In genomic region chr1:59298710-59299346, GRCh38 we compare ENCODE assay signal across 11 cellular contexts. TPM values are rescaled to one million over a fixed set of nuclear protein-coding genes. Genes with fewer than 3 reads are reported as not detected.
DNase-seq lines count a peak whose midpoint lies in the region; ATAC-seq and TF ChIP-seq lines count a peak whose summit lies in the region.
"Had no signal": no experiment of that assay in that cellular context is flagged by ENCODE, and none has a peak within 500 bp of the region (broad histone marks: within the 10 kb centered on the region; RNA-seq: fewer than 3 reads in every experiment).

No MANE protein-coding gene starts in this region.

- H3K9ac ChIP-seq in mesenchymal stem cell (ENCODE audit: low read length): peak overlapping the region; percentile 96

- intact Hi-C loops in activated CD4-positive, alpha-beta T cell treated with anti-CD3 and anti-CD28 coated beads, Interleukin-2, amount 10 ng/mL, durations not matched to agents 24 days and 14 days (cut with micrococcal nuclease): loop anchor here (5.0 to 10.0 kb wide), 5 partner anchors 136 to 544 kb away; no protein-coding TSS in a partner anchor
- intact Hi-C loops in tibial artery (cut with DNase I; ENCODE audit: low total_unique reads): loop anchor here (5.0 kb wide), 2 partner anchors 327 to 517 kb away; partner anchors contain the start of gene JUN

- peak overlapping the region in 1 of 2 experiments; percentile 2 for H3K18ac ChIP-seq in mesenchymal stem cell (ENCODE audit: low read depth in 1 of 2, low read length in 2 of 2)

- 94% methylated on average over 5 of the region's 6 CpGs for WGBS in mesenchymal stem cell

- H4K91ac ChIP-seq in mesenchymal stem cell (ENCODE audit: low read length): peak overlapping the region; percentile 25

- H3K4me2 ChIP-seq in mesenchymal stem cell (ENCODE audit: low read length, poor library complexity, severe bottlenecking): no peak overlapping the region

- no peak overlapping the region for H4K8ac ChIP-seq in mesenchymal stem cell (ENCODE audit: low read length)

- H3K27me3 ChIP-seq in mesenchymal stem cell (ENCODE audit: control insufficient read depth in 1 of 2, insufficient read depth in 1 of 2, low read length in 2 of 2) (no peaks in the 10 kb centered on the region), tibial artery (no peaks in the 10 kb centered on the region)

- H2BK120ac ChIP-seq in mesenchymal stem cell (ENCODE audit: low read depth, low read length): no peak overlapping the region

- H2AFZ ChIP-seq in mesenchymal stem cell (ENCODE audit: low read depth, low read length): no peak overlapping the region

- H3K27ac ChIP-seq in mesenchymal stem cell (ENCODE audit: low read length, poor library complexity, severe bottlenecking): no peak overlapping the region
- peak overlapping the region; percentile 94 to 95 for H3K27ac ChIP-seq in tibial artery

- H3K23ac ChIP-seq in mesenchymal stem cell (ENCODE audit: low read length in 2 of 2): no peak overlapping the region

- H3K4me1 ChIP-seq in mesenchymal stem cell (ENCODE audit: control insufficient read depth, insufficient read depth, low read depth, low read length): peaks cover 3% of the 10 kb centered on the region
- peaks cover 0 to 26% (median 19%) of the 10 kb centered on the region in 4 donors for H3K4me1 ChIP-seq in tibial artery

- H2AK5ac ChIP-seq in mesenchymal stem cell (ENCODE audit: low read length, severe bottlenecking): peak overlapping the region; percentile 79

- no peak for ATAC-seq in activated naive CD8-positive, alpha-beta T cell treated with anti-CD3 and anti-CD28 coated beads, Interleukin-2, amount 50 U/mL, for 24 hours
- no peak for ATAC-seq in GM21786 (IDR thresholded peaks at IDR 0.05; ENCODE audit: unreplicated experiment)

- H3K14ac ChIP-seq in mesenchymal stem cell (ENCODE audit: low read length in 2 of 2): no peak overlapping the region

- H3K9me3 ChIP-seq in mesenchymal stem cell (ENCODE audit: control insufficient read depth, low read length) (peaks cover 4% of the 10 kb centered on the region), tibial artery (no peaks in the 10 kb centered on the region)

- no peak for TF ChIP-seq CTCF in tibial artery (IDR thresholded peaks at IDR 0.05)

- H3K9me3 Mint-ChIP-seq in activated CD4-positive, alpha-beta T cell treated with anti-CD3 and anti-CD28 coated beads, Interleukin-2, amount 10 ng/mL, durations not matched to agents 24 days and 14 days: peaks cover 12% of the 10 kb centered on the region
- peaks cover 10% of the 10 kb centered on the region for H3K9me3 Mint-ChIP-seq in activated naive CD8-positive, alpha-beta T cell treated with anti-CD3 and anti-CD28 coated beads, Interleukin-2, amount 50 U/mL, for 24 hours

- H3K4ac ChIP-seq in mesenchymal stem cell (ENCODE audit: low read depth in 1 of 2, low read length in 2 of 2): peak overlapping the region; percentile 25 to 69

- peaks cover 21% of the 10 kb centered on the region for H3K4me1 Mint-ChIP-seq in activated CD4-positive, alpha-beta T cell treated with anti-CD3 and anti-CD28 coated beads, Interleukin-2, amount 10 ng/mL, durations not matched to agents 24 days and 14 days
- H3K4me1 Mint-ChIP-seq in activated naive CD8-positive, alpha-beta T cell treated with anti-CD3 and anti-CD28 coated beads, Interleukin-2, amount 50 U/mL, for 24 hours: peaks cover 27% of the 10 kb centered on the region

- peaks cover 8% of the 10 kb centered on the region for H3K79me1 ChIP-seq in mesenchymal stem cell (replicated peaks; ENCODE audit: low read length, poor library complexity, severe bottlenecking)

- H3K36me3 ChIP-seq in mesenchymal stem cell (ENCODE audit: control insufficient read depth in 1 of 2, insufficient read depth in 2 of 2, low read depth in 1 of 2, low read length in 2 of 2) (peaks cover 0 to 10% of the 10 kb centered on the region in 2 experiments), tibial artery (no peaks in the 10 kb centered on the region)

- peaks cover 15% of the 10 kb centered on the region for H3K36me3 Mint-ChIP-seq in activated CD4-positive, alpha-beta T cell treated with anti-CD3 and anti-CD28 coated beads, Interleukin-2, amount 10 ng/mL, durations not matched to agents 24 days and 14 days (ENCODE audit: low read depth)
- H3K36me3 Mint-ChIP-seq in activated naive CD8-positive, alpha-beta T cell treated with anti-CD3 and anti-CD28 coated beads, Interleukin-2, amount 50 U/mL, for 24 hours (ENCODE audit: low read depth): peaks cover 13% of the 10 kb centered on the region

- no peaks in the 10 kb centered on the region for H3K27me3 Mint-ChIP-seq in activated CD4-positive, alpha-beta T cell treated with anti-CD3 and anti-CD28 coated beads, Interleukin-2, amount 10 ng/mL, durations not matched to agents 24 days and 14 days
- H3K27me3 Mint-ChIP-seq in activated naive CD8-positive, alpha-beta T cell treated with anti-CD3 and anti-CD28 coated beads, Interleukin-2, amount 50 U/mL, for 24 hours: no peaks in the 10 kb centered on the region
- H3K27me3 Mint-ChIP-seq: dendritic cell treated with granulocyte-macrophage colony-stimulating factor and Interleukin-4, amounts not matched to agents 40 ng/mL and 50 ng/mL, for 4 days had no signal

- H3K4me3 Mint-ChIP-seq in activated CD4-positive, alpha-beta T cell treated with anti-CD3 and anti-CD28 coated beads, Interleukin-2, amount 10 ng/mL, durations not matched to agents 24 days and 14 days: peak overlapping the region; percentile 29
- H3K4me3 Mint-ChIP-seq in activated naive CD8-positive, alpha-beta T cell treated with anti-CD3 and anti-CD28 coated beads, Interleukin-2, amount 50 U/mL, for 24 hours: peak overlapping the region; percentile 12

- peak overlapping the region; percentile 14 for H3K27ac Mint-ChIP-seq in activated CD4-positive, alpha-beta T cell treated with anti-CD3 and anti-CD28 coated beads, Interleukin-2, amount 10 ng/mL, durations not matched to agents 24 days and 14 days
- no peak overlapping the region for H3K27ac Mint-ChIP-seq in activated naive CD8-positive, alpha-beta T cell treated with anti-CD3 and anti-CD28 coated beads, Interleukin-2, amount 50 U/mL, for 24 hours

- peak; percentile 55 for DNase-seq in activated CD4-positive, alpha-beta T cell treated with anti-CD3 and anti-CD28 coated beads, Interleukin-2, amount 10 ng/mL, durations not matched to agents 24 days and 14 days
- DNase-seq in activated CD4-positive, alpha-beta T cell treated with anti-CD3 and anti-CD28 coated beads, Interleukin-2, amount 50 U/mL, for 4 hours: no peak
- no peak for DNase-seq in activated naive CD8-positive, alpha-beta T cell treated with anti-CD3 and anti-CD28 coated beads, Interleukin-2, amount 50 U/mL, for 24 hours
- DNase-seq in mesenchymal stem cell: no peak
- no peak for DNase-seq in tibial artery
- no peak for DNase-seq in AML-193 (lab: John Stamatoyannopoulos, UW)
- no peak for DNase-seq in NCI-H2081 treated with DMSO at 0.1 percent for 48 hours (lab: John Stamatoyannopoulos, UW)
- DNase-seq: ACHN, NCI-H748 treated with DMSO at 0.1 percent for 48 hours had no signal

- no peak overlapping the region for H2BK5ac ChIP-seq in mesenchymal stem cell (ENCODE audit: low read depth, low read length, poor library complexity, severe bottlenecking)

- no peak overlapping the region for H3K4me3 ChIP-seq in mesenchymal stem cell (ENCODE audit: insufficient read depth in 1 of 2, low read depth in 1 of 2, low read length in 2 of 2)
- no peak overlapping the region for H3K4me3 ChIP-seq in tibial artery

- peak overlapping the region; percentile 3 for H2BK15ac ChIP-seq in mesenchymal stem cell (ENCODE audit: low read depth, poor library complexity, severe bottlenecking)

- H2BK12ac ChIP-seq in mesenchymal stem cell (ENCODE audit: low read length in 2 of 2): peak overlapping the region in 1 of 2 experiments; percentile 61

RNA-seq across cellular contexts. Expression of gene FGGY, which starts 1.9 kb away (rescaled TPM):
- total RNA-seq in activated CD4-positive, alpha-beta T cell treated with anti-CD3 and anti-CD28 coated beads, Interleukin-2, amount 10 ng/mL, durations not matched to agents 24 days and 14 days: 6.2 and 8.1 TPM in 2 replicates
- polyA plus RNA-seq in mesenchymal stem cell (2013, experiment 1 of 2): 3.1 TPM
- polyA plus RNA-seq in mesenchymal stem cell (2013, experiment 2 of 2): 2.7 TPM
